In the genomic region with DNA sequence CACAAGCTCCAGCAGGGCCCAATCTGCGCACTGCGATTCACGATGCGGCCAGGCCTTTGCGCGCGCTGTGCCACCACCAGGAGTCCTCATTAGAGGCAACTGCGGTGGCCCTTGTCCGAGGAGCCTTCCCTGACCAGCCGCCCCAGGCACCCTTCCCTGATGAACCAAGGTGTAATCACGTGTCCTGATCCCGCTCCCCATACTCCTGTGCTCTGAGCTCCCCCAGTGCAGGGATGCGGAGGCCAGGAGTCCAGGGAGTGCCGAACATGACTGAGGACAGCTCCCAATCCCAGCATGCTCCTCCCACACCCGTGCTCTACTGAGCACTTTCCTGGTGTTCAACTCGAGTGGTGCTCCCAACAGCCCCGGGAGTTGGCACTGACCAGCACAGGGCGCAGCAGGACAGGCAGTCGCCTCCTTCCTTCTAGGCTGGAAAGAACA, we compare ENCODE assay signal across 17 cellular contexts.
DNase-seq lines count a peak whose midpoint lies in the region; ATAC-seq and TF ChIP-seq lines count a peak whose summit lies in the region.
"Had no signal": no experiment of that assay in that cellular context is flagged by ENCODE, and none has a peak within 500 bp of the region (broad histone marks: within the 10 kb centered on the region; RNA-seq: fewer than 3 reads in every experiment).

No MANE protein-coding gene starts in this region.

- intact Hi-C loops in heart left ventricle (cut with DNase I) (no loop called here), left ventricle myocardium inferior (cut with micrococcal nuclease) (no loop called here)

- no peak overlapping the region for H3K27ac Mint-ChIP-seq in endodermal cell
- H3K27ac Mint-ChIP-seq: CD14-positive monocyte had no signal

- no peak for TF ChIP-seq CTCF in heart left ventricle (IDR thresholded peaks at IDR 0.05)
- no peak for TF ChIP-seq CTCF in left ventricle myocardium inferior (IDR thresholded peaks at IDR 0.05; ENCODE audit: borderline replicate concordance)
- peak; percentile 24 for TF ChIP-seq CTCF in endodermal cell (conservative IDR thresholded peaks at IDR 0.05)
- TF ChIP-seq CTCF in osteoblast (IDR thresholded peaks at IDR 0.05; ENCODE audit: extremely low read depth, low read depth, low read length): no peak

- H3K4me1 Mint-ChIP-seq in endodermal cell: no peaks in the 10 kb centered on the region
- H3K4me1 Mint-ChIP-seq: CD14-positive monocyte, IgD-negative memory B cell had no signal

- H3K27me3 ChIP-seq in heart left ventricle: peaks cover 0 to 11% (median 0%) of the 10 kb centered on the region in 9 donors
- H3K27me3 ChIP-seq in left ventricle myocardium inferior (ENCODE audit: low read depth): peaks cover 44% of the 10 kb centered on the region
- H3K27me3 ChIP-seq in endodermal cell (ENCODE audit: control insufficient read depth, insufficient read depth, low read length, poor library complexity, severe bottlenecking): no peaks in the 10 kb centered on the region
- H3K27me3 ChIP-seq in osteoblast (ENCODE audit: insufficient read depth, low read length): no peaks in the 10 kb centered on the region
- H3K27me3 ChIP-seq: SJSA1 had no signal

- H3K36me3 ChIP-seq in heart left ventricle: no peaks in the 10 kb centered on the region
- no peaks in the 10 kb centered on the region for H3K36me3 ChIP-seq in left ventricle myocardium inferior
- no peaks in the 10 kb centered on the region for H3K36me3 ChIP-seq in endodermal cell (ENCODE audit: control insufficient read depth, insufficient read depth, low read length)
- peaks cover 24% of the 10 kb centered on the region for H3K36me3 ChIP-seq in osteoblast (ENCODE audit: insufficient read depth, low read length)
- H3K36me3 ChIP-seq: SJSA1 had no signal

- no peak for TF ChIP-seq POLR2A in heart left ventricle (IDR thresholded peaks at IDR 0.05)

- peaks cover 1% of the 10 kb centered on the region for H3K27me3 Mint-ChIP-seq in endodermal cell (ENCODE audit: insufficient read depth)

- no peak overlapping the region for H3K4me3 ChIP-seq in heart left ventricle
- H3K4me3 ChIP-seq in left ventricle myocardium inferior: no peak overlapping the region
- no peak overlapping the region for H3K4me3 ChIP-seq in endodermal cell (ENCODE audit: low read length)
- H3K4me3 ChIP-seq in osteoblast (ENCODE audit: insufficient read depth, low read length): no peak overlapping the region
- H3K4me3 ChIP-seq: SJSA1 had no signal

- H3K9ac ChIP-seq in endodermal cell (ENCODE audit: extremely low read depth, low read length, poor library complexity, severe bottlenecking): no peak overlapping the region

- no peak overlapping the region for H3K4me2 ChIP-seq in osteoblast (ENCODE audit: insufficient read depth, low read length)

- DNase-seq in heart left ventricle (peak in 3 of 5 donors; percentile 18 to 57 (median 19)), left ventricle myocardium inferior (no peak), endodermal cell (no peak), osteoblast (ENCODE audit: insufficient read length, low spot score, missing footprints) (peak; percentile 65), mucosa of gallbladder (ENCODE audit: low spot score) (no peak), DMS114 treated with DMSO at 0.1 percent for 48 hours (lab: John Stamatoyannopoulos, UW; ENCODE audit: unreplicated experiment) (no peak), NCI-H146 treated with DMSO at 0.1 percent for 48 hours (lab: John Stamatoyannopoulos, UW; ENCODE audit: unreplicated experiment) (no peak)
- DNase-seq: EL, NCI-H1694 treated with DMSO at 0.1 percent for 48 hours, NCI-H2081 treated with DMSO at 0.1 percent for 48 hours, NCI-H2171 treated with DMSO at 0.1 percent for 48 hours, NCI-H524 treated with DMSO at 0.1 percent for 48 hours, NCI-H82 had no signal

- no peak overlapping the region for H2AFZ ChIP-seq in osteoblast (ENCODE audit: low read length)

- ATAC-seq in heart left ventricle: no peak
- ATAC-seq: Panc1 had no signal

- WGBS in heart left ventricle, 4 donors: 90 to 98% (median 92%) methylated on average over 17 to 19 of the region's 19 CpGs
- 95 to 96% methylated on average over 19 of the region's 19 CpGs for WGBS in endodermal cell (ENCODE audit: insufficient coverage in 1 of 2, insufficient read length in 1 of 2), 2 experiments

- peaks cover 49% of the 10 kb centered on the region for H3K79me2 ChIP-seq in osteoblast (ENCODE audit: insufficient read depth, low read length)

- no peak overlapping the region for H3K4me3 Mint-ChIP-seq in endodermal cell
- H3K4me3 Mint-ChIP-seq: CD14-positive monocyte, IgD-negative memory B cell had no signal

- no peaks in the 10 kb centered on the region for H3K36me3 Mint-ChIP-seq in endodermal cell (ENCODE audit: low read depth)
- H3K36me3 Mint-ChIP-seq: CD14-positive monocyte, IgD-negative memory B cell had no signal

- H3K4me1 ChIP-seq in heart left ventricle (peaks cover 0 to 8% (median 0%) of the 10 kb centered on the region in 12 donors), left ventricle myocardium inferior (no peaks in the 10 kb centered on the region), endodermal cell (ENCODE audit: control insufficient read depth, insufficient read depth, low read length) (no peaks in the 10 kb centered on the region), osteoblast (ENCODE audit: insufficient read depth, low read length) (no peaks in the 10 kb centered on the region)
- H3K4me1 ChIP-seq: SJSA1 had no signal

- no peaks in the 10 kb centered on the region for H3K9me3 ChIP-seq in heart left ventricle
- H3K9me3 ChIP-seq in left ventricle myocardium inferior (replicated peaks): no peaks in the 10 kb centered on the region
- no peaks in the 10 kb centered on the region for H3K9me3 ChIP-seq in endodermal cell (ENCODE audit: control insufficient read depth, low read length)
- H3K9me3 ChIP-seq in osteoblast (ENCODE audit: low read depth, low read length): no peaks in the 10 kb centered on the region

- H3K27ac ChIP-seq in heart left ventricle (no peak overlapping the region), left ventricle myocardium inferior (replicated peaks) (no peak overlapping the region), endodermal cell (ENCODE audit: low read depth, low read length) (no peak overlapping the region), osteoblast (ENCODE audit: low read depth, low read length) (no peak overlapping the region)
- H3K27ac ChIP-seq: SJSA1 had no signal

- H3K9me3 Mint-ChIP-seq in endodermal cell: no peaks in the 10 kb centered on the region
- H3K9me3 Mint-ChIP-seq: IgD-negative memory B cell had no signal

- H4K20me1 ChIP-seq in osteoblast (ENCODE audit: insufficient read depth, low read length): peaks cover 56% of the 10 kb centered on the region

Comparison
In these comparisons a context has a peak if more than half of its experiments do, and no peak if none do; other contexts are left out.
1. DNase-seq: peak in heart left ventricle (3 of 5) and osteoblast (single experiment); none in left ventricle myocardium inferior (single experiment), endodermal cell (single experiment), mucosa of gallbladder (single experiment), DMS114 treated with DMSO at 0.1 percent for 48 hours (single experiment) and NCI-H146 treated with DMSO at 0.1 percent for 48 hours (single experiment).